Comparison of ENCODE assay signal across 13 cellular contexts in genomic region chr11:124751741-124752470, GRCh38. TPM values are rescaled to one million over a fixed set of nuclear protein-coding genes. Genes with fewer than 3 reads are reported as not detected.
DNase-seq lines count a peak whose midpoint lies in the region; ATAC-seq lines count a peak whose summit lies in the region.
"Had no signal": no experiment of that assay in that cellular context is flagged by ENCODE, and none has a peak within 500 bp of the region (broad histone marks: within the 10 kb centered on the region; RNA-seq: fewer than 3 reads in every experiment).

TSS of gene VSIG2 (minus strand) at chr11:124752255. CDS start at chr11:124752137, 118 bp downstream.

- H3K4me1 ChIP-seq in ES-I3 (ENCODE audit: insufficient read depth, low read length), result peaks cover 23% of the 10 kb centered on the region
- H3K4me1 ChIP-seq in iPS DF 6.9 (ENCODE audit: control insufficient read depth, insufficient read depth, low read length), result peaks cover 11% of the 10 kb centered on the region
- H3K4me1 ChIP-seq in neuronal stem cell (ENCODE audit: control insufficient read depth in 2 of 2, insufficient read depth in 1 of 2, low read depth in 1 of 2, low read length in 2 of 2), result peaks cover 9 to 14% of the 10 kb centered on the region in 2 donors

- no peak within 1 kb of the TSS for H2BK12ac ChIP-seq in neuronal stem cell (ENCODE audit: low read length)

- no peak within 1 kb of the TSS for H4K91ac ChIP-seq in neuronal stem cell (ENCODE audit: low read depth, low read length, poor library complexity)

- no peak for DNase-seq in T-helper 17 cell
- DNase-seq in iPS DF 6.9 (ENCODE audit: low read depth, low spot score), result no peak
- no peak for DNase-seq in neuronal stem cell (ENCODE audit: low spot score)
- DNase-seq in kidney tubule cell (ENCODE audit: low spot score), result no peak
- no peak for DNase-seq in NCI-H1105 (lab: John Stamatoyannopoulos, UW)
- no peak for DNase-seq in DMS 273 treated with DMSO at 0.1 percent for 48 hours (lab: John Stamatoyannopoulos, UW)
- DNase-seq: activated CD4-positive, CD25-positive, alpha-beta regulatory T cell; activated T-cell treated with anti-CD3 and anti-CD28 coated beads, Interleukin-2, amount 50 U/mL, for 48 hours; NCI-H2029 treated with DMSO at 0.1 percent for 48 hours; occipital lobe had no signal

- H3K4me3 ChIP-seq in iPS DF 6.9 (ENCODE audit: low read length) (peak within 1 kb of the TSS; percentile 39; the same call in 1 of the 2 replicates), neuronal stem cell (ENCODE audit: low read length in 2 of 2) (no peak within 1 kb of the TSS)

- no peak within 1 kb of the TSS for H3K4ac ChIP-seq in neuronal stem cell (ENCODE audit: low read length)

- no CpG with 5 or more reads among the region's 42 CpGs for WGBS in iPS DF 6.9 (ENCODE audit: insufficient coverage, insufficient read length)
- WGBS in neuronal stem cell (ENCODE audit: extremely low coverage in 2 of 2, insufficient read length in 2 of 2, insufficient replicate concordance in 1 of 2), 2 donors, result no CpG with 5 or more reads among the region's 42 CpGs

- H4K8ac ChIP-seq in neuronal stem cell (ENCODE audit: low read depth, low read length), result peak within 1 kb of the TSS; percentile 45

- ATAC-seq in T-helper 17 cell, result no peak
- no peak for ATAC-seq in GM19397 (IDR thresholded peaks at IDR 0.05; ENCODE audit: unreplicated experiment)
- ATAC-seq: esophagus mucosa had no signal

- no peak within 1 kb of the TSS for H3K27ac Mint-ChIP-seq in T-helper 17 cell

- peak within 1 kb of the TSS; percentile 51 for H2BK15ac ChIP-seq in neuronal stem cell (ENCODE audit: low read length)

- no peak within 1 kb of the TSS for H2BK120ac ChIP-seq in neuronal stem cell (ENCODE audit: low read depth, low read length)

- H3K27me3 ChIP-seq in iPS DF 6.9 (ENCODE audit: control insufficient read depth, insufficient read depth, low read length) (peaks cover 93% of the 10 kb centered on the region), neuronal stem cell (ENCODE audit: control insufficient read depth in 3 of 3, insufficient read depth in 3 of 3, low read depth in 1 of 3, low read length in 3 of 3) (peaks cover 0 to 88% (median 57%) of the 10 kb centered on the region in 3 experiments)

- peak within 1 kb of the TSS; percentile 33 for H2AFZ ChIP-seq in neuronal stem cell (ENCODE audit: low read length)

- H3K14ac ChIP-seq in neuronal stem cell (ENCODE audit: low read length), result peak within 1 kb of the TSS; percentile 49

- H2AK5ac ChIP-seq in neuronal stem cell (ENCODE audit: low read depth, low read length), result no peak within 1 kb of the TSS

- H3K18ac ChIP-seq in neuronal stem cell (ENCODE audit: low read length), result peak within 1 kb of the TSS; percentile 77

- H3K79me1 ChIP-seq in neuronal stem cell (ENCODE audit: low read depth, low read length), result no peaks in the 10 kb centered on the region

- H3K23ac ChIP-seq in neuronal stem cell (ENCODE audit: low read depth, low read length, poor library complexity), result peak within 1 kb of the TSS; percentile 29

- H3K4me2 ChIP-seq in neuronal stem cell (ENCODE audit: insufficient read depth, low read length, poor library complexity, severe bottlenecking), result no peak within 1 kb of the TSS

- peak within 1 kb of the TSS; percentile 67 for H3K4me3 Mint-ChIP-seq in T-helper 17 cell

- no peaks in the 10 kb centered on the region for H3K36me3 ChIP-seq in ES-I3 (ENCODE audit: insufficient read depth, low read length)
- no peaks in the 10 kb centered on the region for H3K36me3 ChIP-seq in iPS DF 6.9 (ENCODE audit: control insufficient read depth, insufficient read depth, low read length)
- peaks cover 0 to 4% of the 10 kb centered on the region in 2 donors for H3K36me3 ChIP-seq in neuronal stem cell (replicated peaks in 1 of 2; ENCODE audit: control insufficient read depth in 2 of 2, insufficient read depth in 2 of 2, low read length in 2 of 2)

- H3K9ac ChIP-seq in ES-I3 (ENCODE audit: low read depth, low read length) (peak within 1 kb of the TSS; percentile 49), neuronal stem cell (ENCODE audit: low read depth, low read length, poor library complexity) (no peak within 1 kb of the TSS)

- H3K9me3 ChIP-seq in ES-I3 (ENCODE audit: control insufficient read depth, insufficient read depth, low read length) (no peaks in the 10 kb centered on the region), T-helper 17 cell (ENCODE audit: control insufficient read depth, low read length, poor library complexity, severe bottlenecking) (no peaks in the 10 kb centered on the region), iPS DF 6.9 (ENCODE audit: control insufficient read depth, insufficient read depth, low read length) (no peaks in the 10 kb centered on the region), neuronal stem cell (replicated peaks in 1 of 2; ENCODE audit: control insufficient read depth in 2 of 2, insufficient read depth in 1 of 2, low read depth in 1 of 2, low read length in 2 of 2) (peaks cover 0 to 9% of the 10 kb centered on the region in 2 donors)

- H3K36me3 Mint-ChIP-seq in T-helper 17 cell (ENCODE audit: low read depth), result peaks cover 4% of the 10 kb centered on the region

- no peak within 1 kb of the TSS for H2BK5ac ChIP-seq in neuronal stem cell (ENCODE audit: low read length)

- peaks cover 16% of the 10 kb centered on the region for H3K27me3 Mint-ChIP-seq in T-helper 17 cell

- H3K27ac ChIP-seq in iPS DF 6.9 (ENCODE audit: low read length), result no peak within 1 kb of the TSS
- no peak within 1 kb of the TSS for H3K27ac ChIP-seq in neuronal stem cell (replicated peaks; ENCODE audit: low read length)

- H3K4me1 Mint-ChIP-seq in T-helper 17 cell, result peaks cover 3% of the 10 kb centered on the region

RNA-seq across cellular contexts. Expression of gene VSIG2, which starts in this region (rescaled TPM):
- total RNA-seq in T-helper 17 cell, result under 1 TPM; 0.32 to 0.57 TPM
- polyA plus RNA-seq in neuronal stem cell (2013, experiment 1 of 2), result not detected
- polyA plus RNA-seq in neuronal stem cell (2013, experiment 2 of 2), result not detected
- total RNA-seq: occipital lobe had no signal
